In the genomic region with DNA sequence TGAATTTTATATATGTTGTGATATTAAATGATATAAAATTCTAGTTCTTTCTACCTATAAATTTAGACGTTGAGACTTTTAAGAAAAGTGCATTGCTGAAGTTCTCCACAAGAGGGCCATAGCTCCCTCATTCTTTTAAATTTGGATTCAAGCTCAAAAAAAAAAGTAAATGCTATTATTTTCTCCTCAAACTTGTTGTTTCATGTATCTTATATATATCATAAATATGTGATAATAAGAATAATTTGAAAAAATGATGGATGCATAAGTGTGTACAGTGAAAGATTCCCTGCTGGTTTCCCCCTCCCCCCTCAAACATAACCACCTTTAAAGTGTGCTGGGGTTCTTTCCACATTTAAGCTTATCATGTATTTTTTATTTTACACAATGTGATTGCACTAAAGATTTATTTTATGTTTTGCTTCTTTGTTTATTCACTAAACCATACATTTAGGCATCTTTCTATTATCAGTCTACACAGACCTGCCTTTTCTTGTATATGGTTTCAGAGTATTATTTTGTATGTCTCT, we compare ENCODE assay signal across 8 cellular contexts.
DNase-seq lines count a peak whose midpoint lies in the region; ATAC-seq, FAIRE-seq and TF ChIP-seq lines count a peak whose summit lies in the region.

No MANE protein-coding gene starts in this region.

- H3K36me3 Mint-ChIP-seq in astrocyte (ENCODE audit: low read depth, unreplicated experiment), result no peaks in the 10 kb centered on the region
- no peaks in the 10 kb centered on the region for H3K36me3 Mint-ChIP-seq in CD4-positive, alpha-beta memory T cell

- CTCF ChIA-PET in CD4-positive, alpha-beta memory T cell (lab: Charles Lee; ENCODE audit: partially characterized antibody), result interaction anchor here (0.5 to 1.2 kb wide), 3 partner anchors 18 to 1177 kb away, joined by 3 to 5 read pairs (median 4); no protein-coding TSS in a partner anchor

- H3K27ac ChIP-seq in astrocyte (ENCODE audit: low read depth, low read length) (no peak overlapping the region), lower lobe of right lung (no peak overlapping the region)
- H3K27ac ChIP-seq in CD4-positive, alpha-beta memory T cell (ENCODE audit: low read depth, low read length), result no peak overlapping the region

- H3K36me3 ChIP-seq in astrocyte (ENCODE audit: insufficient read depth, low read length), result no peaks in the 10 kb centered on the region
- H3K36me3 ChIP-seq in lower lobe of right lung, result no peaks in the 10 kb centered on the region
- no peaks in the 10 kb centered on the region for H3K36me3 ChIP-seq in CD4-positive, alpha-beta memory T cell (ENCODE audit: insufficient read depth, low read length)

- no peaks in the 10 kb centered on the region for H3K27me3 ChIP-seq in astrocyte (ENCODE audit: insufficient read depth, low read length)
- no peaks in the 10 kb centered on the region for H3K27me3 ChIP-seq in lower lobe of right lung (ENCODE audit: low read depth)
- H3K27me3 ChIP-seq in CD4-positive, alpha-beta memory T cell (ENCODE audit: insufficient read depth, low read length), result no peaks in the 10 kb centered on the region

- no peak overlapping the region for H3K9ac ChIP-seq in astrocyte (ENCODE audit: low read length)

- no peaks in the 10 kb centered on the region for H3K27me3 Mint-ChIP-seq in astrocyte (ENCODE audit: low read depth, unreplicated experiment)
- H3K27me3 Mint-ChIP-seq in CD4-positive, alpha-beta memory T cell, result no peaks in the 10 kb centered on the region

- no peak overlapping the region for H2AFZ ChIP-seq in astrocyte (ENCODE audit: low read depth, low read length)

- intact Hi-C loops in lower lobe of right lung (cut with DNase I), result no loop called here
- intact Hi-C loops in CD4-positive, alpha-beta memory T cell (cut with micrococcal nuclease), result loop anchor here (10.0 kb wide), 1 partner anchor 880 kb away; no protein-coding TSS in a partner anchor

- DNase-seq in NCI-H1092 treated with DMSO at 0.1 percent for 48 hours (lab: John Stamatoyannopoulos, UW), result peak; percentile 25
- no peak for DNase-seq in NCI-H1092 (lab: John Stamatoyannopoulos, UW)
- peak; percentile 79 for DNase-seq in HT-29 (ENCODE audit: low spot score)
- no peak for DNase-seq in astrocyte (ENCODE audit: low read depth)
- DNase-seq in lower lobe of right lung, result no peak
- no peak for DNase-seq in effector CD8-positive, alpha-beta T cell (lab: John Stamatoyannopoulos, UW)
- DNase-seq in CD4-positive, alpha-beta memory T cell, result no peak

- no peaks in the 10 kb centered on the region for H3K79me2 ChIP-seq in astrocyte (ENCODE audit: insufficient read depth, low read length)

- H3K4me1 Mint-ChIP-seq in astrocyte (ENCODE audit: low read depth, unreplicated experiment), result no peaks in the 10 kb centered on the region
- no peaks in the 10 kb centered on the region for H3K4me1 Mint-ChIP-seq in CD4-positive, alpha-beta memory T cell

- POLR2A ChIA-PET in CD4-positive, alpha-beta memory T cell (lab: Charles Lee; ENCODE audit: partially characterized antibody), result no interaction called here

- no peak overlapping the region for H3K4me3 Mint-ChIP-seq in astrocyte (ENCODE audit: unreplicated experiment)
- H3K4me3 Mint-ChIP-seq in CD4-positive, alpha-beta memory T cell, result no peak overlapping the region

- no peaks in the 10 kb centered on the region for H3K9me3 Mint-ChIP-seq in astrocyte (ENCODE audit: unreplicated experiment)
- peaks cover 0 to 2% (median 0%) of the 10 kb centered on the region in 8 donors for H3K9me3 Mint-ChIP-seq in CD4-positive, alpha-beta memory T cell

- ATAC-seq in lower lobe of right lung, result no peak
- ATAC-seq in HG03045 (IDR thresholded peaks at IDR 0.05; ENCODE audit: unreplicated experiment), result no peak

- H4K20me1 ChIP-seq in astrocyte (ENCODE audit: insufficient read depth, low read length), result no peaks in the 10 kb centered on the region

- H3K4me3 ChIP-seq in astrocyte (ENCODE audit: insufficient read depth, low read depth, low read length), result no peak overlapping the region
- no peak overlapping the region for H3K4me3 ChIP-seq in lower lobe of right lung
- no peak overlapping the region for H3K4me3 ChIP-seq in CD4-positive, alpha-beta memory T cell (ENCODE audit: low read length in 2 of 2)

- FAIRE-seq in astrocyte (lab: Jason Lieb, UNC), result no peak

- H3K9me3 ChIP-seq in astrocyte (ENCODE audit: insufficient read depth, low read depth, low read length) (no peaks in the 10 kb centered on the region), lower lobe of right lung (no peaks in the 10 kb centered on the region)
- H3K9me3 ChIP-seq in CD4-positive, alpha-beta memory T cell (ENCODE audit: control insufficient read depth in 1 of 2, low read length in 2 of 2), result no peaks in the 10 kb centered on the region

- H3K27ac Mint-ChIP-seq in astrocyte (ENCODE audit: unreplicated experiment), result no peak overlapping the region
- no peak overlapping the region for H3K27ac Mint-ChIP-seq in CD4-positive, alpha-beta memory T cell

- H3K4me2 ChIP-seq in astrocyte (ENCODE audit: low read length), result no peak overlapping the region

- H3K4me1 ChIP-seq in astrocyte (ENCODE audit: insufficient read depth, low read length) (no peaks in the 10 kb centered on the region), lower lobe of right lung (no peaks in the 10 kb centered on the region)
- H3K4me1 ChIP-seq in CD4-positive, alpha-beta memory T cell (ENCODE audit: insufficient read depth, low read length), result no peaks in the 10 kb centered on the region

- peak; percentile 70 for TF ChIP-seq CTCF in astrocyte (IDR thresholded peaks at IDR 0.05; ENCODE audit: insufficient read depth, low read depth, low read length)
- TF ChIP-seq CTCF in lower lobe of right lung (IDR thresholded peaks at IDR 0.05), result peak; percentile 72

Comparison
In these comparisons a context has a peak if more than half of its experiments do, and no peak if none do; other contexts are left out.
1. DNase-seq: peak in NCI-H1092 treated with DMSO at 0.1 percent for 48 hours (single experiment) and HT-29 (single experiment); none in NCI-H1092 (single experiment), astrocyte (single experiment), lower lobe of right lung (single experiment), effector CD8-positive, alpha-beta T cell (single experiment) and CD4-positive, alpha-beta memory T cell (0 of 5).